Comparison of ENCODE assay signal across 1 cellular context in genomic region chr12:94230357-94230905, GRCh38.
TF ChIP-seq lines count a peak whose summit lies in the region.

No MANE protein-coding gene starts in this region.

TF ChIP-seq in HepG2, 621 proteins besides CTCF, POLR2A, EP300 and RAD21 (continued from another document and continues in another):
- TF ChIP-seq TRAFD1 (CRISPR knock-in tag; IDR thresholded peaks at IDR 0.05; ENCODE audit: borderline replicate concordance) (no peak), RFXAP (CRISPR knock-in tag; IDR thresholded peaks at IDR 0.05; ENCODE audit: borderline replicate concordance) (no peak), PITX1 (CRISPR knock-in tag; IDR thresholded peaks at IDR 0.05) (peak; percentile 58; the same call in 1 of the 2 replicates), ZNF326 (CRISPR knock-in tag; IDR thresholded peaks at IDR 0.05; ENCODE audit: borderline replicate concordance) (no peak), HMGXB3 (CRISPR knock-in tag; IDR thresholded peaks at IDR 0.05; ENCODE audit: borderline replicate concordance) (no peak), NFE2L1 (CRISPR knock-in tag; IDR thresholded peaks at IDR 0.05; ENCODE audit: borderline replicate concordance) (no peak), SMAD3 (CRISPR knock-in tag; IDR thresholded peaks at IDR 0.05) (peak; percentile 54; the same call in 1 of the 2 replicates), EED (CRISPR knock-in tag; IDR thresholded peaks at IDR 0.05) (no peak), ATF1 (CRISPR knock-in tag; IDR thresholded peaks at IDR 0.05) (0 out of 2 replicates have a peak, but pooled peaks have one; percentile 15), BHLHE40 (IDR thresholded peaks at IDR 0.05; ENCODE audit: low read length) (peak; percentile 83), FIP1L1 (IDR thresholded peaks at IDR 0.05; ENCODE audit: borderline replicate concordance, insufficient read depth, low read depth, low read length) (no peak), ZNF766 (CRISPR knock-in tag; IDR thresholded peaks at IDR 0.05; ENCODE audit: borderline replicate concordance) (no peak), BRD4 (CRISPR knock-in tag; IDR thresholded peaks at IDR 0.05) (no peak), ZBTB1 (CRISPR knock-in tag; IDR thresholded peaks at IDR 0.05; ENCODE audit: borderline replicate concordance) (no peak), ESRRA (CRISPR knock-in tag; IDR thresholded peaks at IDR 0.05; ENCODE audit: low read depth) (no peak), RFXANK (CRISPR knock-in tag; IDR thresholded peaks at IDR 0.05) (0 out of 2 replicates have a peak, but pooled peaks have one; percentile 28), PAF1 (CRISPR knock-in tag; IDR thresholded peaks at IDR 0.05) (no peak), ZNF530 (CRISPR knock-in tag; IDR thresholded peaks at IDR 0.05; ENCODE audit: low read depth) (no peak), ZNF597 (CRISPR knock-in tag; IDR thresholded peaks at IDR 0.05) (no peak), ZNF160 (CRISPR knock-in tag; IDR thresholded peaks at IDR 0.05) (no peak), ZNF546 (CRISPR knock-in tag; conservative IDR thresholded peaks at IDR 0.05) (no peak), MEIS2 (CRISPR knock-in tag; IDR thresholded peaks at IDR 0.05) (peak; percentile 63; the same call in 1 of the 2 replicates)
- TF ChIP-seq, protein P1, sequence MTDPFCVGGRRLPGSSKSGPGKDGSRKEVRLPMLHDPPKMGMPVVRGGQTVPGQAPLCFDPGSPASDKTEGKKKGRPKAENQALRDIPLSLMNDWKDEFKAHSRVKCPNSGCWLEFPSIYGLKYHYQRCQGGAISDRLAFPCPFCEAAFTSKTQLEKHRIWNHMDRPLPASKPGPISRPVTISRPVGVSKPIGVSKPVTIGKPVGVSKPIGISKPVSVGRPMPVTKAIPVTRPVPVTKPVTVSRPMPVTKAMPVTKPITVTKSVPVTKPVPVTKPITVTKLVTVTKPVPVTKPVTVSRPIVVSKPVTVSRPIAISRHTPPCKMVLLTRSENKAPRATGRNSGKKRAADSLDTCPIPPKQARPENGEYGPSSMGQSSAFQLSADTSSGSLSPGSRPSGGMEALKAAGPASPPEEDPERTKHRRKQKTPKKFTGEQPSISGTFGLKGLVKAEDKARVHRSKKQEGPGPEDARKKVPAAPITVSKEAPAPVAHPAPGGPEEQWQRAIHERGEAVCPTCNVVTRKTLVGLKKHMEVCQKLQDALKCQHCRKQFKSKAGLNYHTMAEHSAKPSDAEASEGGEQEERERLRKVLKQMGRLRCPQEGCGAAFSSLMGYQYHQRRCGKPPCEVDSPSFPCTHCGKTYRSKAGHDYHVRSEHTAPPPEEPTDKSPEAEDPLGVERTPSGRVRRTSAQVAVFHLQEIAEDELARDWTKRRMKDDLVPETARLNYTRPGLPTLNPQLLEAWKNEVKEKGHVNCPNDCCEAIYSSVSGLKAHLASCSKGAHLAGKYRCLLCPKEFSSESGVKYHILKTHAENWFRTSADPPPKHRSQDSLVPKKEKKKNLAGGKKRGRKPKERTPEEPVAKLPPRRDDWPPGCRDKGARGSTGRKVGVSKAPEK (CRISPR knock-in tag; IDR thresholded peaks at IDR 0.05; ENCODE audit: borderline replicate concordance): no peak
- TF ChIP-seq, protein P2, sequence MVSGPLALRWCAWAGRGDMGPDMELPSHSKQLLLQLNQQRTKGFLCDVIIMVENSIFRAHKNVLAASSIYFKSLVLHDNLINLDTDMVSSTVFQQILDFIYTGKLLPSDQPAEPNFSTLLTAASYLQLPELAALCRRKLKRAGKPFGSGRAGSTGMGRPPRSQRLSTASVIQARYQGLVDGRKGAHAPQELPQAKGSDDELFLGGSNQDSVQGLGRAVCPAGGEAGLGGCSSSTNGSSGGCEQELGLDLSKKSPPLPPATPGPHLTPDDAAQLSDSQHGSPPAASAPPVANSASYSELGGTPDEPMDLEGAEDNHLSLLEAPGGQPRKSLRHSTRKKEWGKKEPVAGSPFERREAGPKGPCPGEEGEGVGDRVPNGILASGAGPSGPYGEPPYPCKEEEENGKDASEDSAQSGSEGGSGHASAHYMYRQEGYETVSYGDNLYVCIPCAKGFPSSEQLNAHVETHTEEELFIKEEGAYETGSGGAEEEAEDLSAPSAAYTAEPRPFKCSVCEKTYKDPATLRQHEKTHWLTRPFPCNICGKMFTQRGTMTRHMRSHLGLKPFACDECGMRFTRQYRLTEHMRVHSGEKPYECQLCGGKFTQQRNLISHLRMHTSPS (CRISPR knock-in tag; IDR thresholded peaks at IDR 0.05; ENCODE audit: low read depth): no peak
- TF ChIP-seq, protein P3, sequence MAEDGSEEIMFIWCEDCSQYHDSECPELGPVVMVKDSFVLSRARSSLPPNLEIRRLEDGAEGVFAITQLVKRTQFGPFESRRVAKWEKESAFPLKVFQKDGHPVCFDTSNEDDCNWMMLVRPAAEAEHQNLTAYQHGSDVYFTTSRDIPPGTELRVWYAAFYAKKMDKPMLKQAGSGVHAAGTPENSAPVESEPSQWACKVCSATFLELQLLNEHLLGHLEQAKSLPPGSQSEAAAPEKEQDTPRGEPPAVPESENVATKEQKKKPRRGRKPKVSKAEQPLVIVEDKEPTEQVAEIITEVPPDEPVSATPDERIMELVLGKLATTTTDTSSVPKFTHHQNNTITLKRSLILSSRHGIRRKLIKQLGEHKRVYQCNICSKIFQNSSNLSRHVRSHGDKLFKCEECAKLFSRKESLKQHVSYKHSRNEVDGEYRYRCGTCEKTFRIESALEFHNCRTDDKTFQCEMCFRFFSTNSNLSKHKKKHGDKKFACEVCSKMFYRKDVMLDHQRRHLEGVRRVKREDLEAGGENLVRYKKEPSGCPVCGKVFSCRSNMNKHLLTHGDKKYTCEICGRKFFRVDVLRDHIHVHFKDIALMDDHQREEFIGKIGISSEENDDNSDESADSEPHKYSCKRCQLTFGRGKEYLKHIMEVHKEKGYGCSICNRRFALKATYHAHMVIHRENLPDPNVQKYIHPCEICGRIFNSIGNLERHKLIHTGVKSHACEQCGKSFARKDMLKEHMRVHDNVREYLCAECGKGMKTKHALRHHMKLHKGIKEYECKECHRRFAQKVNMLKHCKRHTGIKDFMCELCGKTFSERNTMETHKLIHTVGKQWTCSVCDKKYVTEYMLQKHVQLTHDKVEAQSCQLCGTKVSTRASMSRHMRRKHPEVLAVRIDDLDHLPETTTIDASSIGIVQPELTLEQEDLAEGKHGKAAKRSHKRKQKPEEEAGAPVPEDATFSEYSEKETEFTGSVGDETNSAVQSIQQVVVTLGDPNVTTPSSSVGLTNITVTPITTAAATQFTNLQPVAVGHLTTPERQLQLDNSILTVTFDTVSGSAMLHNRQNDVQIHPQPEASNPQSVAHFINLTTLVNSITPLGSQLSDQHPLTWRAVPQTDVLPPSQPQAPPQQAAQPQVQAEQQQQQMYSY (CRISPR knock-in tag; IDR thresholded peaks at IDR 0.05): no peak
- TF ChIP-seq, protein P4, sequence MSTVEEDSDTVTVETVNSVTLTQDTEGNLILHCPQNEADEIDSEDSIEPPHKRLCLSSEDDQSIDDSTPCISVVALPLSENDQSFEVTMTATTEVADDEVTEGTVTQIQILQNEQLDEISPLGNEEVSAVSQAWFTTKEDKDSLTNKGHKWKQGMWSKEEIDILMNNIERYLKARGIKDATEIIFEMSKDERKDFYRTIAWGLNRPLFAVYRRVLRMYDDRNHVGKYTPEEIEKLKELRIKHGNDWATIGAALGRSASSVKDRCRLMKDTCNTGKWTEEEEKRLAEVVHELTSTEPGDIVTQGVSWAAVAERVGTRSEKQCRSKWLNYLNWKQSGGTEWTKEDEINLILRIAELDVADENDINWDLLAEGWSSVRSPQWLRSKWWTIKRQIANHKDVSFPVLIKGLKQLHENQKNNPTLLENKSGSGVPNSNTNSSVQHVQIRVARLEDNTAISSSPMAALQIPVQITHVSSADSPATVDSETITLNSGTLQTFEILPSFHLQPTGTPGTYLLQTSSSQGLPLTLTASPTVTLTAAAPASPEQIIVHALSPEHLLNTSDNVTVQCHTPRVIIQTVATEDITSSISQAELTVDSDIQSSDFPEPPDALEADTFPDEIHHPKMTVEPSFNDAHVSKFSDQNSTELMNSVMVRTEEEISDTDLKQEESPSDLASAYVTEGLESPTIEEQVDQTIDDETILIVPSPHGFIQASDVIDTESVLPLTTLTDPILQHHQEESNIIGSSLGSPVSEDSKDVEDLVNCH (CRISPR knock-in tag; IDR thresholded peaks at IDR 0.05): no peak
- TF ChIP-seq, protein P5, sequence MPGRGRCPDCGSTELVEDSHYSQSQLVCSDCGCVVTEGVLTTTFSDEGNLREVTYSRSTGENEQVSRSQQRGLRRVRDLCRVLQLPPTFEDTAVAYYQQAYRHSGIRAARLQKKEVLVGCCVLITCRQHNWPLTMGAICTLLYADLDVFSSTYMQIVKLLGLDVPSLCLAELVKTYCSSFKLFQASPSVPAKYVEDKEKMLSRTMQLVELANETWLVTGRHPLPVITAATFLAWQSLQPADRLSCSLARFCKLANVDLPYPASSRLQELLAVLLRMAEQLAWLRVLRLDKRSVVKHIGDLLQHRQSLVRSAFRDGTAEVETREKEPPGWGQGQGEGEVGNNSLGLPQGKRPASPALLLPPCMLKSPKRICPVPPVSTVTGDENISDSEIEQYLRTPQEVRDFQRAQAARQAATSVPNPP (CRISPR knock-in tag; IDR thresholded peaks at IDR 0.05): no peak
- TF ChIP-seq, protein P6, sequence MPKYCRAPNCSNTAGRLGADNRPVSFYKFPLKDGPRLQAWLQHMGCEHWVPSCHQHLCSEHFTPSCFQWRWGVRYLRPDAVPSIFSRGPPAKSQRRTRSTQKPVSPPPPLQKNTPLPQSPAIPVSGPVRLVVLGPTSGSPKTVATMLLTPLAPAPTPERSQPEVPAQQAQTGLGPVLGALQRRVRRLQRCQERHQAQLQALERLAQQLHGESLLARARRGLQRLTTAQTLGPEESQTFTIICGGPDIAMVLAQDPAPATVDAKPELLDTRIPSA (CRISPR knock-in tag; IDR thresholded peaks at IDR 0.05; ENCODE audit: borderline replicate concordance): no peak
- TF ChIP-seq, protein P7, sequence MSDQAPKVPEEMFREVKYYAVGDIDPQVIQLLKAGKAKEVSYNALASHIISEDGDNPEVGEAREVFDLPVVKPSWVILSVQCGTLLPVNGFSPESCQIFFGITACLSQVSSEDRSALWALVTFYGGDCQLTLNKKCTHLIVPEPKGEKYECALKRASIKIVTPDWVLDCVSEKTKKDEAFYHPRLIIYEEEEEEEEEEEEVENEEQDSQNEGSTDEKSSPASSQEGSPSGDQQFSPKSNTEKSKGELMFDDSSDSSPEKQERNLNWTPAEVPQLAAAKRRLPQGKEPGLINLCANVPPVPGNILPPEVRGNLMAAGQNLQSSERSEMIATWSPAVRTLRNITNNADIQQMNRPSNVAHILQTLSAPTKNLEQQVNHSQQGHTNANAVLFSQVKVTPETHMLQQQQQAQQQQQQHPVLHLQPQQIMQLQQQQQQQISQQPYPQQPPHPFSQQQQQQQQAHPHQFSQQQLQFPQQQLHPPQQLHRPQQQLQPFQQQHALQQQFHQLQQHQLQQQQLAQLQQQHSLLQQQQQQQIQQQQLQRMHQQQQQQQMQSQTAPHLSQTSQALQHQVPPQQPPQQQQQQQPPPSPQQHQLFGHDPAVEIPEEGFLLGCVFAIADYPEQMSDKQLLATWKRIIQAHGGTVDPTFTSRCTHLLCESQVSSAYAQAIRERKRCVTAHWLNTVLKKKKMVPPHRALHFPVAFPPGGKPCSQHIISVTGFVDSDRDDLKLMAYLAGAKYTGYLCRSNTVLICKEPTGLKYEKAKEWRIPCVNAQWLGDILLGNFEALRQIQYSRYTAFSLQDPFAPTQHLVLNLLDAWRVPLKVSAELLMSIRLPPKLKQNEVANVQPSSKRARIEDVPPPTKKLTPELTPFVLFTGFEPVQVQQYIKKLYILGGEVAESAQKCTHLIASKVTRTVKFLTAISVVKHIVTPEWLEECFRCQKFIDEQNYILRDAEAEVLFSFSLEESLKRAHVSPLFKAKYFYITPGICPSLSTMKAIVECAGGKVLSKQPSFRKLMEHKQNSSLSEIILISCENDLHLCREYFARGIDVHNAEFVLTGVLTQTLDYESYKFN (CRISPR knock-in tag; conservative IDR thresholded peaks at IDR 0.05): peak; percentile 91
- TF ChIP-seq, protein P8, sequence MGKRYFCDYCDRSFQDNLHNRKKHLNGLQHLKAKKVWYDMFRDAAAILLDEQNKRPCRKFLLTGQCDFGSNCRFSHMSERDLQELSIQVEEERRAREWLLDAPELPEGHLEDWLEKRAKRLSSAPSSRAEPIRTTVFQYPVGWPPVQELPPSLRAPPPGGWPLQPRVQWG (CRISPR knock-in tag; IDR thresholded peaks at IDR 0.05; ENCODE audit: borderline replicate concordance, low read depth): no peak
